In genomic region chr2:87985902-87986301, GRCh38 we compare ENCODE assay signal across 6 cellular contexts. TPM values are rescaled to one million over a fixed set of nuclear protein-coding genes. Genes with fewer than 3 reads are reported as not detected.
"Had no signal": no experiment of that assay in that cellular context is flagged by ENCODE, and none has a peak within 500 bp of the region (broad histone marks: within the 10 kb centered on the region; RNA-seq: fewer than 3 reads in every experiment).

No MANE protein-coding gene starts in this region.

RNA-seq across cellular contexts. Expression of gene RNU2-63P, which starts 30.4 kb away (rescaled TPM):
- total RNA-seq: M059J, PC-9, Right ventricle myocardium inferior, RPMI7951, SJCRH30, SK-MEL-5 had no signal
